ENCODE assay signal across 1 cellular context in genomic region chr3:47007001-47007400, GRCh38.
A peak's percentile ranks its signal among the peaks of the same experiment; 100 is the strongest.
TF ChIP-seq lines count a peak whose summit lies in the region.

No MANE protein-coding gene starts in this region.

TF ChIP-seq in K562, 482 proteins besides CTCF, POLR2A, EP300 and RAD21:
- TF ChIP-seq ZNF23 (CRISPR knock-in tag; IDR thresholded peaks at IDR 0.05): no peak
- TF ChIP-seq ZNF57 (CRISPR knock-in tag; IDR thresholded peaks at IDR 0.05): no peak
- peak; percentile 17; the same call in 1 of the 2 replicates for TF ChIP-seq POLR2AphosphoS5 (IDR thresholded peaks at IDR 0.05; ENCODE audit: control insufficient read depth, insufficient read depth, low read depth, low read length)
TF ChIP-seq in K562: peak in this region for 1.
